ENCODE assay signal across 11 cellular contexts in the genomic region with DNA sequence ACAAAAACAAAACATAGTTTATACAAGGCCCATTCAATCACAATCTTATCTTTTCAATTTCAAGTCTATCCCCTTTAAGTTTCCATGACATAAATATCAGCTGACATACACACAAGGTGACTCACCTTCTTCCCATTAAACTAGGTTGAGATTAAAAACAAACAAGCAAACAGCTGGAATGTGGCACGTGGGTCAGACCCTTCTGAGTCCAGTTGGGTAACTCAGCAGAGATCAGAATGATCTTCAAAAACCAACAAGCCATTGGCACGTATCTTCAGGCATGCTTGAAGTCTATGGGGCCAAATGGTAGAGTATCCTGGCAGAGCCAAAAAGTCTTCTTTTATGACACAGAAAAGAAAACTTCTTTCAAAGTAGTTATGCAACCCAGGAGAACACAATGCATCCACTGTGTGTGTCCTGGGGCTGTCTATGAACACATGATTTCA.
A peak's percentile ranks its signal among the peaks of the same experiment; 100 is the strongest.
DNase-seq lines count a peak whose midpoint lies in the region; ATAC-seq, FAIRE-seq and TF ChIP-seq lines count a peak whose summit lies in the region.
"Had no signal": no experiment of that assay in that cellular context is flagged by ENCODE, and none has a peak within 500 bp of the region (broad histone marks: within the 10 kb centered on the region; RNA-seq: fewer than 3 reads in every experiment).

No MANE protein-coding gene starts in this region.

- peak overlapping the region; percentile 67 for H3K27ac ChIP-seq in 22Rv1
- H3K27ac ChIP-seq in lung (ENCODE audit: low read depth in 1 of 2, low read length in 1 of 2) = peak overlapping the region in 1 of 2 donors; percentile 82

- no peak for TF ChIP-seq CTCF in 22Rv1 (IDR thresholded peaks at IDR 0.05)
- TF ChIP-seq CTCF in lung (IDR thresholded peaks at IDR 0.05; ENCODE audit: control extremely low read depth, extremely low read depth) = no peak

- POLR2A ChIA-PET in activated CD4-positive, alpha-beta memory T cell treated with anti-CD3 and anti-CD28 coated beads for 36 hours (lab: Charles Lee) = no interaction called here

- H3K27me3 Mint-ChIP-seq in activated CD4-positive, alpha-beta memory T cell treated with anti-CD3 and anti-CD28 coated beads for 36 hours = peaks cover 2% of the 10 kb centered on the region

- no peak overlapping the region for H3K4me3 Mint-ChIP-seq in activated CD4-positive, alpha-beta memory T cell treated with anti-CD3 and anti-CD28 coated beads for 36 hours

- FAIRE-seq in HTR-8/SVneo (lab: Jason Lieb, UNC) = no peak

- no peaks in the 10 kb centered on the region for H3K36me3 Mint-ChIP-seq in activated CD4-positive, alpha-beta memory T cell treated with anti-CD3 and anti-CD28 coated beads for 36 hours

- no peaks in the 10 kb centered on the region for H3K27me3 ChIP-seq in lung (ENCODE audit: control insufficient read depth, insufficient read depth)
- H3K27me3 ChIP-seq: BE2C had no signal

- DNase-seq in HTR-8/SVneo (ENCODE audit: insufficient read length, low spot score) (peak; percentile 10), cerebellar cortex (ENCODE audit: low spot score) (peak; percentile 88), lung (ENCODE audit: low spot score) (peak; percentile 34), NCI-H345 (lab: John Stamatoyannopoulos, UW) (no peak), HPDE6-E6E7 (ENCODE audit: extremely low spot score) (no peak), NCI-H748 (lab: John Stamatoyannopoulos, UW; ENCODE audit: unreplicated experiment) (no peak)
- no peak for DNase-seq in activated CD4-positive, alpha-beta memory T cell treated with anti-CD3 and anti-CD28 coated beads for 36 hours
- DNase-seq: activated CD4-positive, CD25-positive, alpha-beta regulatory T cell treated with anti-CD3 and anti-CD28 coated beads, Interleukin-2, amount 50 U/mL, for 72 hours; BE2C; NCI-H2081 had no signal

- CTCF ChIA-PET in activated CD4-positive, alpha-beta memory T cell treated with anti-CD3 and anti-CD28 coated beads for 36 hours (lab: Charles Lee) = no interaction called here

- no peaks in the 10 kb centered on the region for H3K9me3 Mint-ChIP-seq in activated CD4-positive, alpha-beta memory T cell treated with anti-CD3 and anti-CD28 coated beads for 36 hours

- no peak for ATAC-seq in lung (ENCODE audit: insufficient read depth, low FRiP score)

- no peaks in the 10 kb centered on the region for H3K9me3 ChIP-seq in lung (ENCODE audit: control insufficient read depth in 2 of 2, insufficient read depth in 1 of 2, low read length in 1 of 2)
- H3K9me3 ChIP-seq: BE2C had no signal

- peaks cover 1 to 18% of the 10 kb centered on the region in 2 donors for H3K4me1 ChIP-seq in lung (ENCODE audit: control insufficient read depth in 2 of 2, insufficient read depth in 2 of 2, low read length in 2 of 2)

- H3K4me1 Mint-ChIP-seq in activated CD4-positive, alpha-beta memory T cell treated with anti-CD3 and anti-CD28 coated beads for 36 hours (ENCODE audit: low read depth) = no peaks in the 10 kb centered on the region

- no peaks in the 10 kb centered on the region for H3K36me3 ChIP-seq in lung (ENCODE audit: control insufficient read depth in 2 of 2, insufficient read depth in 2 of 2, low read length in 2 of 2)
- H3K36me3 ChIP-seq: BE2C had no signal

- no peak overlapping the region for H3K4me3 ChIP-seq in lung

- no peak overlapping the region for H3K27ac Mint-ChIP-seq in activated CD4-positive, alpha-beta memory T cell treated with anti-CD3 and anti-CD28 coated beads for 36 hours

- intact Hi-C loops in activated CD4-positive, alpha-beta memory T cell treated with anti-CD3 and anti-CD28 coated beads for 36 hours (cut with micrococcal nuclease) = no loop called here

- 49 to 81% methylated on average over 2 of the region's 2 CpGs for WGBS in lung, 2 donors

Comparison
In these comparisons a context has a peak if more than half of its experiments do, and no peak if none do; other contexts are left out.
1. DNase-seq: peak in HTR-8/SVneo (single experiment), cerebellar cortex (single experiment) and lung (single experiment); none in activated CD4-positive, alpha-beta memory T cell treated with anti-CD3 and anti-CD28 coated beads for 36 hours (single experiment), NCI-H345 (single experiment), HPDE6-E6E7 (single experiment) and NCI-H748 (single experiment).